19 cellular contexts compared by ENCODE assay signal in genomic region chr10:5752301-5752871, GRCh38.
DNase-seq lines count a peak whose midpoint lies in the region; ATAC-seq, FAIRE-seq and TF ChIP-seq lines count a peak whose summit lies in the region.
"Had no signal": no experiment of that assay in that cellular context is flagged by ENCODE, and none has a peak within 500 bp of the region (broad histone marks: within the 10 kb centered on the region; RNA-seq: fewer than 3 reads in every experiment).

No MANE protein-coding gene starts in this region.

- H3K14ac ChIP-seq in mesenchymal stem cell (ENCODE audit: low read length in 2 of 2), result no peak overlapping the region

- intact Hi-C loops in K562 (cut with micrococcal nuclease), result no loop called here

- no peak for TF ChIP-seq RAD21 in K562 (CRISPR knock-in tag; conservative IDR thresholded peaks at IDR 0.05 in 1 of 2, IDR thresholded peaks at IDR 0.05 in 1 of 2)

- H3K27ac ChIP-seq in DND-41 (ENCODE audit: low read length) (0 out of 2 replicates have a peak overlapping the region, but pooled peaks have one; percentile 22), K562 (ENCODE audit: extremely low read depth, low read depth, low read length) (no peak overlapping the region), mesenchymal stem cell (ENCODE audit: low read length, poor library complexity, severe bottlenecking) (no peak overlapping the region), coronary artery (no peak overlapping the region)
- H3K27ac ChIP-seq: pancreas, SJCRH30 had no signal

- no peak overlapping the region for H3K4me2 ChIP-seq in DND-41 (ENCODE audit: insufficient read depth, low read length)
- H3K4me2 ChIP-seq in K562 (ENCODE audit: insufficient read depth, low read length), result no peak overlapping the region
- no peak overlapping the region for H3K4me2 ChIP-seq in mesenchymal stem cell (ENCODE audit: low read length, poor library complexity, severe bottlenecking)

- in situ Hi-C loops in K562 (cut with MboI), result no loop called here

- POLR2A ChIA-PET in K562 (lab: Yijun Ruan, JAX), result interaction anchor here (1.0 to 2.2 kb wide), 2 partner anchors 11 to 15 kb away, joined by 3 to 4 read pairs; no protein-coding TSS in a partner anchor

- no peak overlapping the region for H2AK5ac ChIP-seq in mesenchymal stem cell (ENCODE audit: low read length, severe bottlenecking)

- 92% methylated on average over 17 of the region's 17 CpGs for WGBS in K562 (ENCODE audit: insufficient coverage, low coverage, missing lambda C conversion rate)
- 96% methylated on average over 17 of the region's 17 CpGs for WGBS in mesenchymal stem cell

- no peaks in the 10 kb centered on the region for H3K9me3 ChIP-seq in DND-41 (ENCODE audit: insufficient read depth, low read length, severe bottlenecking)
- H3K9me3 ChIP-seq in K562 (replicated peaks; ENCODE audit: control insufficient read depth, insufficient read depth, low read depth, low read length), result no peaks in the 10 kb centered on the region
- H3K9me3 ChIP-seq in mesenchymal stem cell (ENCODE audit: control insufficient read depth, low read length), result no peaks in the 10 kb centered on the region
- H3K9me3 ChIP-seq: pancreas, SJCRH30 had no signal

- H3K4me1 ChIP-seq in DND-41 (ENCODE audit: insufficient read depth, low read length) (no peaks in the 10 kb centered on the region), K562 (replicated peaks in 1 of 2; ENCODE audit: control insufficient read depth in 2 of 2, insufficient read depth in 2 of 2, low read length in 2 of 2) (no peaks in the 10 kb centered on the region), mesenchymal stem cell (ENCODE audit: control insufficient read depth, insufficient read depth, low read depth, low read length) (peaks cover 2% of the 10 kb centered on the region)
- H3K4me1 ChIP-seq: pancreas, SJCRH30 had no signal

- H4K8ac ChIP-seq in mesenchymal stem cell (ENCODE audit: low read length), result no peak overlapping the region

- H3K23ac ChIP-seq in mesenchymal stem cell (ENCODE audit: low read length in 2 of 2), result no peak overlapping the region

- no peak overlapping the region for H3K18ac ChIP-seq in mesenchymal stem cell (ENCODE audit: low read depth in 1 of 2, low read length in 2 of 2)

- TF ChIP-seq CTCF in DND-41 (IDR thresholded peaks at IDR 0.05; ENCODE audit: borderline replicate concordance, extremely low read depth, low read length, poor library complexity, severe bottlenecking) (no peak), K562 (IDR thresholded peaks at IDR 0.05 in 2 of 3, conservative IDR thresholded peaks at IDR 0.05 in 1 of 3; ENCODE audit: insufficient read depth in 2 of 3, low read depth in 1 of 3, low read length in 3 of 3) (no peak), coronary artery (IDR thresholded peaks at IDR 0.05) (no peak)

- TF ChIP-seq POLR2A in K562 (conservative IDR thresholded peaks at IDR 0.05), result no peak

- H2BK5ac ChIP-seq in mesenchymal stem cell (ENCODE audit: low read depth, low read length, poor library complexity, severe bottlenecking), result no peak overlapping the region

- no peak overlapping the region for H3K4ac ChIP-seq in mesenchymal stem cell (ENCODE audit: low read depth in 1 of 2, low read length in 2 of 2)

- no peak overlapping the region for H2AFZ ChIP-seq in DND-41 (ENCODE audit: low read depth, low read length)
- no peak overlapping the region for H2AFZ ChIP-seq in K562 (ENCODE audit: low read depth, low read length)
- H2AFZ ChIP-seq in mesenchymal stem cell (ENCODE audit: low read depth, low read length), result no peak overlapping the region

- no peak overlapping the region for H3K9ac ChIP-seq in DND-41 (ENCODE audit: low read depth, low read length)
- H3K9ac ChIP-seq in K562 (ENCODE audit: insufficient read depth in 1 of 2, low read depth in 2 of 2, low read length in 2 of 2), result peak overlapping the region in 1 of 2 experiments; percentile 23; a peak in 1 of 4 replicates
- no peak overlapping the region for H3K9ac ChIP-seq in mesenchymal stem cell (ENCODE audit: low read length)

- H2BK15ac ChIP-seq in mesenchymal stem cell (ENCODE audit: low read depth, poor library complexity, severe bottlenecking), result no peak overlapping the region

- CTCF ChIA-PET in K562 (lab: Yijun Ruan, JAX; ENCODE audit: low intra/inter-chr PET ratio), result no interaction called here

- H3K36me3 ChIP-seq in DND-41 (ENCODE audit: insufficient read depth, low read length) (peaks cover 69% of the 10 kb centered on the region), K562 (ENCODE audit: control insufficient read depth, insufficient read depth, low read length) (peaks cover 75% of the 10 kb centered on the region), mesenchymal stem cell (ENCODE audit: control insufficient read depth in 1 of 2, insufficient read depth in 2 of 2, low read depth in 1 of 2, low read length in 2 of 2) (peaks cover 28 to 63% of the 10 kb centered on the region in 2 experiments)

- TF ChIP-seq EP300 in K562 (IDR thresholded peaks at IDR 0.05; ENCODE audit: low read length), result no peak

- no peak overlapping the region for H2BK120ac ChIP-seq in mesenchymal stem cell (ENCODE audit: low read depth, low read length)

- no peak overlapping the region for H2BK12ac ChIP-seq in mesenchymal stem cell (ENCODE audit: low read length in 2 of 2)

- H3K4me3 ChIP-seq in DND-41 (ENCODE audit: low read depth in 1 of 2, low read length in 2 of 2), result no peak overlapping the region
- H3K4me3 ChIP-seq in K562, result no peak overlapping the region
- no peak overlapping the region for H3K4me3 ChIP-seq in mesenchymal stem cell (ENCODE audit: insufficient read depth in 1 of 2, low read depth in 1 of 2, low read length in 2 of 2)
- H3K4me3 ChIP-seq in coronary artery, result no peak overlapping the region
- H3K4me3 ChIP-seq: pancreas, SJCRH30 had no signal

- H3K9me1 ChIP-seq in K562 (ENCODE audit: control insufficient read depth, insufficient read depth, low read length), result no peaks in the 10 kb centered on the region

- FAIRE-seq in K562 (lab: Jason Lieb, UNC), result no peak
- FAIRE-seq: endothelial cell of umbilical vein, keratinocyte, pancreas had no signal

- H4K20me1 ChIP-seq in DND-41 (ENCODE audit: insufficient read depth, low read length), result peaks cover 14% of the 10 kb centered on the region; the same call in 1 of the 2 replicates
- no peaks in the 10 kb centered on the region for H4K20me1 ChIP-seq in K562 (replicated peaks; ENCODE audit: control insufficient read depth, insufficient read depth, low read length)

- peak overlapping the region; percentile 5 for H4K91ac ChIP-seq in mesenchymal stem cell (ENCODE audit: low read length)

- H3K79me2 ChIP-seq in DND-41 (ENCODE audit: insufficient read depth, low read length), result peaks cover 8% of the 10 kb centered on the region; the same call in 1 of the 2 replicates
- peaks cover 3% of the 10 kb centered on the region; the same call in 1 of the 3 replicates for H3K79me2 ChIP-seq in K562 (ENCODE audit: control insufficient read depth, insufficient read depth, low read length)

- no peaks in the 10 kb centered on the region for H3K27me3 ChIP-seq in DND-41 (ENCODE audit: insufficient read depth, low read length, poor library complexity)
- no peaks in the 10 kb centered on the region for H3K27me3 ChIP-seq in K562 (ENCODE audit: control insufficient read depth in 2 of 2, insufficient read depth in 2 of 2, low read length in 2 of 2)
- H3K27me3 ChIP-seq in mesenchymal stem cell (ENCODE audit: control insufficient read depth in 1 of 2, insufficient read depth in 1 of 2, low read length in 2 of 2), result no peaks in the 10 kb centered on the region
- H3K27me3 ChIP-seq: pancreas, SJCRH30 had no signal

- no TSS peak for BruUV-seq in K562 (replicated peaks; lab: Mats Ljungman, UMichigan)

- peaks cover 31% of the 10 kb centered on the region for H3K79me1 ChIP-seq in mesenchymal stem cell (replicated peaks; ENCODE audit: low read length, poor library complexity, severe bottlenecking)

- DNase-seq in AG08395 (ENCODE audit: low spot score) (peak; percentile 62), DND-41 (no peak), K562 (ENCODE audit: extremely low read depth in 1 of 4, low spot score in 3 of 4) (no peak), mesenchymal stem cell (no peak), hypothalamus (lab: John Stamatoyannopoulos, UW) (no peak), coronary artery (ENCODE audit: low spot score) (no peak), NCI-H2029 (lab: John Stamatoyannopoulos, UW) (no peak)
- no peak for DNase-seq in stimulated activated CD4-positive, alpha-beta T cell treated with anti-CD3 and anti-CD28 coated beads, Interleukin-2, amount 100 ng/mL, for 48 hours
- DNase-seq: activated CD4-positive, alpha-beta T cell treated with anti-CD3 and anti-CD28 coated beads, Interleukin-2, amount 50 U/mL, for 4 hours; activated T-cell treated with anti-CD3 and anti-CD28 coated beads, Interleukin-2, amount 50 U/mL, for 48 hours; AML-193; amniotic stem cell; DMS153; NCI-H146; pancreas; SJCRH30; stimulated activated CD4-positive, alpha-beta T cell treated with anti-CD3 and anti-CD28 coated beads, Interleukin-15, amount 100 ng/mL, for 24 hours had no signal

- no peak for ATAC-seq in DND-41 (ENCODE audit: insufficient read depth, low read depth)
- no peak for ATAC-seq in K562

TF ChIP-seq in K562, 482 proteins besides CTCF, POLR2A, EP300 and RAD21:
- no peak for TF ChIP-seq ZNF76 (CRISPR knock-in tag; IDR thresholded peaks at IDR 0.05; ENCODE audit: borderline replicate concordance)
- peak; percentile 31; the same call in 1 of the 2 replicates for TF ChIP-seq POLR2G (IDR thresholded peaks at IDR 0.05; ENCODE audit: low read depth, low read length)
